In the genomic region with DNA sequence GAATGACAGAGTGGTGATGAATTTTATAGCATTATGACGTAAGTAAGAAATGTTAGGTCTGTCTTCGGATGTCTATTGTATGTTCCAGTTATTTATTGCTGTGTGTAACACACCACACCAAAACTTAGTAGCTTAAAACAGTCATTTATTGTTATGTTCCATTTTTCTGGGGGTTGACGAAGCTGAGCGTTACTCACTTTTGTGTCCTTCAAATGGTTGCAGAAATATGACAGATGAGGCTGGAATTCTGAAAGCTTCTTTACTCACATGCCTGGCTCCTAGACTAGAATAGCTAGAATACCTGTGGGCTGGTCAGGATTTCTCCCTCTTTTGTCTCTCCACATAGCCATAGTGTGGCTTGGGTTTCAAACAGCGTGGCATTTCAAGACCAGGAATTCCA, we compare ENCODE assay signal across 13 cellular contexts.
DNase-seq lines count a peak whose midpoint lies in the region; ATAC-seq and TF ChIP-seq lines count a peak whose summit lies in the region.
"Had no signal": no experiment of that assay in that cellular context is flagged by ENCODE, and none has a peak within 500 bp of the region (broad histone marks: within the 10 kb centered on the region; RNA-seq: fewer than 3 reads in every experiment).

No MANE protein-coding gene starts in this region.

- no peak for ATAC-seq in CD4-positive, alpha-beta T cell (ENCODE audit: poor library complexity)
- ATAC-seq in IMR-90 (ENCODE audit: low read depth) (peak; percentile 85), HG02970 (IDR thresholded peaks at IDR 0.05; ENCODE audit: low FRiP score, unreplicated experiment) (no peak)
- ATAC-seq: left colon had no signal

- H3K4me1 ChIP-seq in IMR-90 (ENCODE audit: control insufficient read depth, insufficient read depth, low read length): peaks cover 5% of the 10 kb centered on the region
- H3K4me1 ChIP-seq in CD4-positive, alpha-beta memory T cell (ENCODE audit: insufficient read depth, low read length): peaks cover 17% of the 10 kb centered on the region

- peak overlapping the region in 1 of 2 experiments; percentile 68; a peak in 1 of 4 replicates for H4K8ac ChIP-seq in IMR-90 (ENCODE audit: low read depth in 2 of 2, low read length in 2 of 2)

- intact Hi-C loops in CD4-positive, alpha-beta T cell (cut with DNase I, micrococcal nuclease): loop anchor here in 1 of 2 experiments (5.0 kb wide), 1 partner anchor 37 kb away; no protein-coding TSS in a partner anchor
- intact Hi-C loops in IMR-90 (cut with micrococcal nuclease): no loop called here
- intact Hi-C loops in CD4-positive, alpha-beta memory T cell (cut with micrococcal nuclease): loop anchor here (5.0 kb wide), 1 partner anchor 147 kb away; the partner anchor contains the start of gene DPH5

- dilution Hi-C loops in IMR-90 (cut with HindIII; ENCODE audit: low sequenced_read_pairs, unreplicated experiment): no loop called here

- no peak for TF ChIP-seq POLR2A in IMR-90 (IDR thresholded peaks at IDR 0.05; ENCODE audit: low read depth, low read length)

- peaks cover 15% of the 10 kb centered on the region for H3K4me1 Mint-ChIP-seq in CD4-positive, alpha-beta T cell (ENCODE audit: low read depth)
- H3K4me1 Mint-ChIP-seq in CD4-positive, alpha-beta memory T cell: peaks cover 14 to 25% (median 15%) of the 10 kb centered on the region in 4 donors

- TF ChIP-seq RAD21 in IMR-90 (IDR thresholded peaks at IDR 0.05; ENCODE audit: low read length): no peak

- no peak for TF ChIP-seq CTCF in CD4-positive, alpha-beta T cell (IDR thresholded peaks at IDR 0.05)
- TF ChIP-seq CTCF in IMR-90 (conservative IDR thresholded peaks at IDR 0.05; ENCODE audit: low read depth, low read length) (no peak), astrocyte of the cerebellum (IDR thresholded peaks at IDR 0.05; ENCODE audit: low read depth, low read length, missing control alignments) (no peak), GM10248 (IDR thresholded peaks at IDR 0.05; ENCODE audit: control extremely low read depth, extremely low read depth, low read depth, missing control alignments) (no peak)

- H3K27ac ChIP-seq in CD4-positive, alpha-beta T cell (ENCODE audit: low read depth, low read length): no peak overlapping the region
- H3K27ac ChIP-seq in IMR-90 (ENCODE audit: insufficient read depth, low read length): 0 out of 2 replicates have a peak overlapping the region, but pooled peaks have one; percentile 52
- no peak overlapping the region for H3K27ac ChIP-seq in CD4-positive, alpha-beta memory T cell (ENCODE audit: low read depth, low read length)

- H3K18ac ChIP-seq in IMR-90 (ENCODE audit: low read depth, low read length): peak overlapping the region; percentile 87; the same call in 1 of the 2 replicates

- H2BK120ac ChIP-seq in IMR-90 (ENCODE audit: low read depth, low read length): peak overlapping the region; percentile 84

- peak overlapping the region; percentile 71 for H2BK5ac ChIP-seq in IMR-90 (ENCODE audit: low read depth, low read length, poor library complexity, severe bottlenecking)

- no TSS peak for BruUV-seq in IMR-90 (replicated peaks; lab: Mats Ljungman, UMichigan)

- H3K27me3 Mint-ChIP-seq in CD4-positive, alpha-beta T cell: no peaks in the 10 kb centered on the region
- H3K27me3 Mint-ChIP-seq in CD4-positive, alpha-beta memory T cell: no peaks in the 10 kb centered on the region
- H3K27me3 Mint-ChIP-seq: activated CD4-positive, alpha-beta T cell treated with anti-CD3 and anti-CD28 coated beads, Interleukin-2, amount 10 ng/mL, durations not matched to agents 7 days and 5 days had no signal

- H3K9me3 ChIP-seq in CD4-positive, alpha-beta T cell (ENCODE audit: control insufficient read depth, low read length): no peaks in the 10 kb centered on the region
- H3K9me3 ChIP-seq in IMR-90 (ENCODE audit: control insufficient read depth, insufficient read depth, low read length): no peaks in the 10 kb centered on the region
- no peaks in the 10 kb centered on the region for H3K9me3 ChIP-seq in CD4-positive, alpha-beta memory T cell (ENCODE audit: control insufficient read depth in 1 of 2, low read length in 2 of 2)

- no peak overlapping the region for H3K9ac ChIP-seq in IMR-90 (ENCODE audit: low read depth, low read length)

- WGBS in IMR-90 (ENCODE audit: extremely low coverage in 2 of 2, insufficient read length in 1 of 2), 2 experiments: no CpG with 5 or more reads among the region's 5 CpGs

- H3K4me2 ChIP-seq in IMR-90 (ENCODE audit: low read depth, low read length): peak overlapping the region; percentile 27; the same call in 1 of the 2 replicates

- H3K27ac Mint-ChIP-seq in CD4-positive, alpha-beta T cell: peak overlapping the region; percentile 32
- H3K27ac Mint-ChIP-seq in CD4-positive, alpha-beta memory T cell: no peak overlapping the region
- H3K27ac Mint-ChIP-seq: activated CD4-positive, alpha-beta T cell treated with anti-CD3 and anti-CD28 coated beads, Interleukin-2, amount 10 ng/mL, durations not matched to agents 7 days and 5 days had no signal

- in situ Hi-C loops in IMR-90 (cut with MboI; ENCODE audit: low sequenced_read_pairs): no loop called here
- in situ Hi-C loops in astrocyte of the cerebellum (cut with HindIII; ENCODE audit: low sequenced_read_pairs): no loop called here

- no peak for DNase-seq in CD4-positive, alpha-beta T cell
- peak; percentile 82 for DNase-seq in IMR-90
- DNase-seq in astrocyte of the cerebellum (ENCODE audit: low read depth): peak; percentile 59
- peak; percentile 82 for DNase-seq in kidney tubule cell (ENCODE audit: low spot score)
- no peak for DNase-seq in DMS 273 treated with DMSO at 0.1 percent for 48 hours (lab: John Stamatoyannopoulos, UW)
- no peak for DNase-seq in GM10248 (ENCODE audit: extremely low spot score)
- no peak for DNase-seq in CD4-positive, alpha-beta memory T cell
- DNase-seq: activated CD4-positive, alpha-beta T cell treated with anti-CD3 and anti-CD28 coated beads, Interleukin-2, amount 10 ng/mL, durations not matched to agents 7 days and 5 days; KG1; left colon; NCI-H2227 treated with DMSO at 0.1 percent for 48 hours; SHP77 had no signal

- H3K36me3 Mint-ChIP-seq in CD4-positive, alpha-beta T cell (ENCODE audit: low read depth): no peaks in the 10 kb centered on the region
- H3K36me3 Mint-ChIP-seq in CD4-positive, alpha-beta memory T cell: no peaks in the 10 kb centered on the region

- H2BK20ac ChIP-seq in IMR-90 (ENCODE audit: low read depth, low read length): peak overlapping the region; percentile 78; the same call in 1 of the 2 replicates

- H2AK5ac ChIP-seq in IMR-90 (ENCODE audit: low read depth, low read length): peak overlapping the region; percentile 40; the same call in 1 of the 2 replicates

- no peak overlapping the region for H3K23ac ChIP-seq in IMR-90 (ENCODE audit: low read depth, low read length)

- peak overlapping the region; percentile 47; the same call in 1 of the 2 replicates for H3K4ac ChIP-seq in IMR-90 (ENCODE audit: low read depth, low read length)

- no peaks in the 10 kb centered on the region for H3K79me1 ChIP-seq in IMR-90 (ENCODE audit: low read depth in 1 of 2, low read length in 2 of 2)

- H3K27me3 ChIP-seq in CD4-positive, alpha-beta T cell (ENCODE audit: control insufficient read depth, insufficient read depth, low read length): no peaks in the 10 kb centered on the region
- no peaks in the 10 kb centered on the region for H3K27me3 ChIP-seq in IMR-90 (ENCODE audit: control insufficient read depth, insufficient read depth, low read length)
- H3K27me3 ChIP-seq in CD4-positive, alpha-beta memory T cell (ENCODE audit: insufficient read depth, low read length): no peaks in the 10 kb centered on the region

- H2AK9ac ChIP-seq in IMR-90 (replicated peaks; ENCODE audit: low read depth, low read length, poor library complexity): no peak overlapping the region

- peak overlapping the region; percentile 36; the same call in 1 of the 2 replicates for H3K14ac ChIP-seq in IMR-90 (replicated peaks; ENCODE audit: low read depth, low read length)

- H2AFZ ChIP-seq in IMR-90 (replicated peaks; ENCODE audit: low read length, poor library complexity): peak overlapping the region; percentile 52

- H3K9me1 ChIP-seq in IMR-90 (ENCODE audit: insufficient read depth, low read length): no peaks in the 10 kb centered on the region

- H4K20me1 ChIP-seq in IMR-90 (ENCODE audit: insufficient read depth, low read length): no peaks in the 10 kb centered on the region

- H3K36me3 ChIP-seq in IMR-90 (ENCODE audit: control insufficient read depth, insufficient read depth, low read length): no peaks in the 10 kb centered on the region
- H3K36me3 ChIP-seq in CD4-positive, alpha-beta memory T cell (ENCODE audit: insufficient read depth, low read length): no peaks in the 10 kb centered on the region

- peak overlapping the region; percentile 22; the same call in 1 of the 3 replicates for H2BK15ac ChIP-seq in IMR-90 (ENCODE audit: low read depth, low read length)

- H3K4me3 ChIP-seq in IMR-90 (ENCODE audit: insufficient read depth, low read depth, low read length) (no peak overlapping the region), astrocyte of the cerebellum (ENCODE audit: low read depth, low read length) (no peak overlapping the region)
- no peak overlapping the region for H3K4me3 ChIP-seq in CD4-positive, alpha-beta memory T cell (ENCODE audit: low read length in 2 of 2)

- peak overlapping the region; percentile 20; the same call in 1 of the 2 replicates for H4K91ac ChIP-seq in IMR-90 (ENCODE audit: insufficient read depth, low read depth, low read length)

- peak overlapping the region; percentile 85; the same call in 1 of the 2 replicates for H4K5ac ChIP-seq in IMR-90 (ENCODE audit: low read depth, low read length)

- CTCF ChIA-PET in CD4-positive, alpha-beta T cell (lab: Charles Lee): interaction anchor here (1.3 kb wide), 1 partner anchor 12 kb away, joined by 4 read pairs; no protein-coding TSS in a partner anchor
- CTCF ChIA-PET in IMR-90 (lab: Yijun Ruan, JAX): interaction anchor here (0.6 to 1.9 kb wide), 4 partner anchors 9 to 170 kb away, joined by 3 to 7 read pairs (median 4); no protein-coding TSS in a partner anchor
- CTCF ChIA-PET in GM10248 (lab: Yijun Ruan, JAX): interaction anchor here (1.2 to 2.2 kb wide), 2 partner anchors 9 to 114 kb away, joined by 5 to 6 read pairs; no protein-coding TSS in a partner anchor
- CTCF ChIA-PET in CD4-positive, alpha-beta memory T cell (lab: Charles Lee; ENCODE audit: partially characterized antibody): interaction anchor here (0.8 kb wide), 1 partner anchor 113 kb away, joined by 3 read pairs; no protein-coding TSS in a partner anchor

- no peak overlapping the region for H3K4me3 Mint-ChIP-seq in CD4-positive, alpha-beta T cell
- H3K4me3 Mint-ChIP-seq in CD4-positive, alpha-beta memory T cell: no peak overlapping the region
- H3K4me3 Mint-ChIP-seq: activated CD4-positive, alpha-beta T cell treated with anti-CD3 and anti-CD28 coated beads, Interleukin-2, amount 10 ng/mL, durations not matched to agents 7 days and 5 days had no signal

- H3K9me3 Mint-ChIP-seq in CD4-positive, alpha-beta T cell: no peaks in the 10 kb centered on the region
- no peaks in the 10 kb centered on the region for H3K9me3 Mint-ChIP-seq in CD4-positive, alpha-beta memory T cell

- peak overlapping the region; percentile 45; the same call in 1 of the 2 replicates for H3K56ac ChIP-seq in IMR-90 (ENCODE audit: extremely low read depth, insufficient read depth, low read length)

- POLR2A ChIA-PET in CD4-positive, alpha-beta T cell (lab: Charles Lee): no interaction called here
- POLR2A ChIA-PET in IMR-90 (lab: Charles Lee; ENCODE audit: unreplicated experiment) (no interaction called here), GM10248 (lab: Yijun Ruan, JAX) (no interaction called here)
- POLR2A ChIA-PET in CD4-positive, alpha-beta memory T cell (lab: Charles Lee; ENCODE audit: partially characterized antibody): no interaction called here

Comparison
In these comparisons a context has a peak if more than half of its experiments do, and no peak if none do; other contexts are left out.
1. DNase-seq: peak in IMR-90 (single experiment), astrocyte of the cerebellum (single experiment) and kidney tubule cell (single experiment); none in CD4-positive, alpha-beta T cell (0 of 10), DMS 273 treated with DMSO at 0.1 percent for 48 hours (single experiment), GM10248 (single experiment) and CD4-positive, alpha-beta memory T cell (0 of 5).